2 cellular contexts compared by ENCODE assay signal in the genomic region with DNA sequence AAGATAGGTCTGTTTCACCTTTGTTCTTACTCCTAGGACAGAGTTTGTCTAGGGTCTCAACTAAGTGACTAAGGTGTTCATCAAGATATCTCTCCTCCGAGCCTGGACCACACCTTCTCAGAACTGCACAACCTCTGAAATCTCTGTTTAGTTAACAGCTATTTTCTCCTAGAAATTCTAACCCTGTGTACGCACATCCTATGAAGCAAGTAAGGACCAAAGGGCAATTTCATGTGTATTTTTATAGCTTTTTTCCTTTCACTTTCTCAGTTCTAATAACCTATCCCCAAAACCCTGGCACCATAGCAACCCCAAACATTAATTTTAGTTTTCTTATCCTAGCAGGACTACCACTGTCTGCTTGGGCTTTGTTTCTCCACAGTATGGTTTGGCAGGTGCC.
A peak's percentile ranks its signal among the peaks of the same experiment; 100 is the strongest.
TF ChIP-seq lines count a peak whose summit lies in the region.

No MANE protein-coding gene starts in this region.

TF ChIP-seq in HepG2, 621 proteins besides CTCF, POLR2A, EP300 and RAD21 (continues in another document):
- TF ChIP-seq, protein P1, sequence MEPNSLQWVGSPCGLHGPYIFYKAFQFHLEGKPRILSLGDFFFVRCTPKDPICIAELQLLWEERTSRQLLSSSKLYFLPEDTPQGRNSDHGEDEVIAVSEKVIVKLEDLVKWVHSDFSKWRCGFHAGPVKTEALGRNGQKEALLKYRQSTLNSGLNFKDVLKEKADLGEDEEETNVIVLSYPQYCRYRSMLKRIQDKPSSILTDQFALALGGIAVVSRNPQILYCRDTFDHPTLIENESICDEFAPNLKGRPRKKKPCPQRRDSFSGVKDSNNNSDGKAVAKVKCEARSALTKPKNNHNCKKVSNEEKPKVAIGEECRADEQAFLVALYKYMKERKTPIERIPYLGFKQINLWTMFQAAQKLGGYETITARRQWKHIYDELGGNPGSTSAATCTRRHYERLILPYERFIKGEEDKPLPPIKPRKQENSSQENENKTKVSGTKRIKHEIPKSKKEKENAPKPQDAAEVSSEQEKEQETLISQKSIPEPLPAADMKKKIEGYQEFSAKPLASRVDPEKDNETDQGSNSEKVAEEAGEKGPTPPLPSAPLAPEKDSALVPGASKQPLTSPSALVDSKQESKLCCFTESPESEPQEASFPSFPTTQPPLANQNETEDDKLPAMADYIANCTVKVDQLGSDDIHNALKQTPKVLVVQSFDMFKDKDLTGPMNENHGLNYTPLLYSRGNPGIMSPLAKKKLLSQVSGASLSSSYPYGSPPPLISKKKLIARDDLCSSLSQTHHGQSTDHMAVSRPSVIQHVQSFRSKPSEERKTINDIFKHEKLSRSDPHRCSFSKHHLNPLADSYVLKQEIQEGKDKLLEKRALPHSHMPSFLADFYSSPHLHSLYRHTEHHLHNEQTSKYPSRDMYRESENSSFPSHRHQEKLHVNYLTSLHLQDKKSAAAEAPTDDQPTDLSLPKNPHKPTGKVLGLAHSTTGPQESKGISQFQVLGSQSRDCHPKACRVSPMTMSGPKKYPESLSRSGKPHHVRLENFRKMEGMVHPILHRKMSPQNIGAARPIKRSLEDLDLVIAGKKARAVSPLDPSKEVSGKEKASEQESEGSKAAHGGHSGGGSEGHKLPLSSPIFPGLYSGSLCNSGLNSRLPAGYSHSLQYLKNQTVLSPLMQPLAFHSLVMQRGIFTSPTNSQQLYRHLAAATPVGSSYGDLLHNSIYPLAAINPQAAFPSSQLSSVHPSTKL (CRISPR knock-in tag; IDR thresholded peaks at IDR 0.05), result peak; percentile 59
- TF ChIP-seq, protein P2, sequence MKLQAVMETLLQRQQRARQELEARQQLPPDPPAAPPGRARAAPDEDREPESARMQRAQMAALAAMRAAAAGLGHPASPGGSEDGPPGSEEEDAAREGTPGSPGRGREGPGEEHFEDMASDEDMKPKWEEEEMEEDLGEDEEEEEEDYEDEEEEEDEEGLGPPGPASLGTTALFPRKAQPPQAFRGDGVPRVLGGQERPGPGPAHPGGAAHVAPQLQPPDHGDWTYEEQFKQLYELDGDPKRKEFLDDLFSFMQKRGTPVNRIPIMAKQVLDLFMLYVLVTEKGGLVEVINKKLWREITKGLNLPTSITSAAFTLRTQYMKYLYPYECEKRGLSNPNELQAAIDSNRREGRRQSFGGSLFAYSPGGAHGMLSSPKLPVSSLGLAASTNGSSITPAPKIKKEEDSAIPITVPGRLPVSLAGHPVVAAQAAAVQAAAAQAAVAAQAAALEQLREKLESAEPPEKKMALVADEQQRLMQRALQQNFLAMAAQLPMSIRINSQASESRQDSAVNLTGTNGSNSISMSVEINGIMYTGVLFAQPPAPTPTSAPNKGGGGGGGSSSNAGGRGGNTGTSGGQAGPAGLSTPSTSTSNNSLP (IDR thresholded peaks at IDR 0.05; ENCODE audit: low read depth, low read length), result peak; percentile 55; the same call in 1 of the 2 replicates
- TF ChIP-seq FOXA1 (IDR thresholded peaks at IDR 0.05) (no peak), FOXA1 (CRISPR knock-in tag; IDR thresholded peaks at IDR 0.05) (0 out of 2 replicates have a peak, but pooled peaks have one; percentile 17), ZFP36L2 (CRISPR knock-in tag; IDR thresholded peaks at IDR 0.05) (no peak), HNF4A (CRISPR knock-in tag; IDR thresholded peaks at IDR 0.05) (peak; percentile 65; the same call in 1 of the 2 replicates), MAFF (IDR thresholded peaks at IDR 0.05; ENCODE audit: low read depth, low read length) (no peak), BCL6 (CRISPR knock-in tag; IDR thresholded peaks at IDR 0.05) (peak; percentile 55; the same call in 1 of the 2 replicates), ZKSCAN5 (CRISPR knock-in tag; IDR thresholded peaks at IDR 0.05) (no peak), FOXO1 (CRISPR knock-in tag; IDR thresholded peaks at IDR 0.05) (no peak), FOXA3 (CRISPR knock-in tag; IDR thresholded peaks at IDR 0.05) (peak; percentile 52), RCOR2 (CRISPR knock-in tag; IDR thresholded peaks at IDR 0.05) (0 out of 2 replicates have a peak, but pooled peaks have one; percentile 27), RFX1 (IDR thresholded peaks at IDR 0.05) (peak; percentile 29; the same call in 1 of the 2 replicates), CBFB (CRISPR knock-in tag; IDR thresholded peaks at IDR 0.05) (no peak), POGZ (CRISPR knock-in tag; IDR thresholded peaks at IDR 0.05) (0 out of 2 replicates have a peak, but pooled peaks have one; percentile 25), HNRNPUL1 (IDR thresholded peaks at IDR 0.05; ENCODE audit: low read depth, low read length) (no peak), ZFP90 (CRISPR knock-in tag; IDR thresholded peaks at IDR 0.05; ENCODE audit: borderline replicate concordance) (no peak), STAG1 (CRISPR knock-in tag; IDR thresholded peaks at IDR 0.05) (no peak), BORCS8-MEF2B (CRISPR knock-in tag; IDR thresholded peaks at IDR 0.05) (no peak), ZNF569 (CRISPR knock-in tag; IDR thresholded peaks at IDR 0.05; ENCODE audit: borderline replicate concordance) (no peak)
- TF ChIP-seq, protein P3, sequence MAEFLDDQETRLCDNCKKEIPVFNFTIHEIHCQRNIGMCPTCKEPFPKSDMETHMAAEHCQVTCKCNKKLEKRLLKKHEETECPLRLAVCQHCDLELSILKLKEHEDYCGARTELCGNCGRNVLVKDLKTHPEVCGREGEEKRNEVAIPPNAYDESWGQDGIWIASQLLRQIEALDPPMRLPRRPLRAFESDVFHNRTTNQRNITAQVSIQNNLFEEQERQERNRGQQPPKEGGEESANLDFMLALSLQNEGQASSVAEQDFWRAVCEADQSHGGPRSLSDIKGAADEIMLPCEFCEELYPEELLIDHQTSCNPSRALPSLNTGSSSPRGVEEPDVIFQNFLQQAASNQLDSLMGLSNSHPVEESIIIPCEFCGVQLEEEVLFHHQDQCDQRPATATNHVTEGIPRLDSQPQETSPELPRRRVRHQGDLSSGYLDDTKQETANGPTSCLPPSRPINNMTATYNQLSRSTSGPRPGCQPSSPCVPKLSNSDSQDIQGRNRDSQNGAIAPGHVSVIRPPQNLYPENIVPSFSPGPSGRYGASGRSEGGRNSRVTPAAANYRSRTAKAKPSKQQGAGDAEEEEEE (CRISPR knock-in tag; IDR thresholded peaks at IDR 0.05; ENCODE audit: borderline replicate concordance), result no peak
- TF ChIP-seq, protein P4, sequence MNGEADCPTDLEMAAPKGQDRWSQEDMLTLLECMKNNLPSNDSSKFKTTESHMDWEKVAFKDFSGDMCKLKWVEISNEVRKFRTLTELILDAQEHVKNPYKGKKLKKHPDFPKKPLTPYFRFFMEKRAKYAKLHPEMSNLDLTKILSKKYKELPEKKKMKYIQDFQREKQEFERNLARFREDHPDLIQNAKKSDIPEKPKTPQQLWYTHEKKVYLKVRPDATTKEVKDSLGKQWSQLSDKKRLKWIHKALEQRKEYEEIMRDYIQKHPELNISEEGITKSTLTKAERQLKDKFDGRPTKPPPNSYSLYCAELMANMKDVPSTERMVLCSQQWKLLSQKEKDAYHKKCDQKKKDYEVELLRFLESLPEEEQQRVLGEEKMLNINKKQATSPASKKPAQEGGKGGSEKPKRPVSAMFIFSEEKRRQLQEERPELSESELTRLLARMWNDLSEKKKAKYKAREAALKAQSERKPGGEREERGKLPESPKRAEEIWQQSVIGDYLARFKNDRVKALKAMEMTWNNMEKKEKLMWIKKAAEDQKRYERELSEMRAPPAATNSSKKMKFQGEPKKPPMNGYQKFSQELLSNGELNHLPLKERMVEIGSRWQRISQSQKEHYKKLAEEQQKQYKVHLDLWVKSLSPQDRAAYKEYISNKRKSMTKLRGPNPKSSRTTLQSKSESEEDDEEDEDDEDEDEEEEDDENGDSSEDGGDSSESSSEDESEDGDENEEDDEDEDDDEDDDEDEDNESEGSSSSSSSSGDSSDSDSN (CRISPR knock-in tag; IDR thresholded peaks at IDR 0.05), result no peak

TF ChIP-seq in GM23338, 12 proteins besides CTCF, POLR2A, EP300 and RAD21:
- TF ChIP-seq POLR2AphosphoS5 (IDR thresholded peaks at IDR 0.05; ENCODE audit: low read depth) (no peak), NANOG (IDR thresholded peaks at IDR 0.05; ENCODE audit: borderline replicate concordance) (no peak), EZH2phosphoT487 (IDR thresholded peaks at IDR 0.05; ENCODE audit: unreplicated experiment) (no peak), ZNF114 (CRISPR knock-in tag; IDR thresholded peaks at IDR 0.05) (no peak), ZNF331 (CRISPR knock-in tag; IDR thresholded peaks at IDR 0.05; ENCODE audit: low read depth) (no peak), STAT1 (IDR thresholded peaks at IDR 0.05; ENCODE audit: unreplicated experiment) (no peak), EZH2 (IDR thresholded peaks at IDR 0.05; ENCODE audit: low read depth, unreplicated experiment) (no peak), CREB1 (CRISPR knock-in tag; IDR thresholded peaks at IDR 0.05; ENCODE audit: low read depth) (no peak), JUNB (IDR thresholded peaks at IDR 0.05; ENCODE audit: unreplicated experiment) (no peak)
- TF ChIP-seq, protein P5, sequence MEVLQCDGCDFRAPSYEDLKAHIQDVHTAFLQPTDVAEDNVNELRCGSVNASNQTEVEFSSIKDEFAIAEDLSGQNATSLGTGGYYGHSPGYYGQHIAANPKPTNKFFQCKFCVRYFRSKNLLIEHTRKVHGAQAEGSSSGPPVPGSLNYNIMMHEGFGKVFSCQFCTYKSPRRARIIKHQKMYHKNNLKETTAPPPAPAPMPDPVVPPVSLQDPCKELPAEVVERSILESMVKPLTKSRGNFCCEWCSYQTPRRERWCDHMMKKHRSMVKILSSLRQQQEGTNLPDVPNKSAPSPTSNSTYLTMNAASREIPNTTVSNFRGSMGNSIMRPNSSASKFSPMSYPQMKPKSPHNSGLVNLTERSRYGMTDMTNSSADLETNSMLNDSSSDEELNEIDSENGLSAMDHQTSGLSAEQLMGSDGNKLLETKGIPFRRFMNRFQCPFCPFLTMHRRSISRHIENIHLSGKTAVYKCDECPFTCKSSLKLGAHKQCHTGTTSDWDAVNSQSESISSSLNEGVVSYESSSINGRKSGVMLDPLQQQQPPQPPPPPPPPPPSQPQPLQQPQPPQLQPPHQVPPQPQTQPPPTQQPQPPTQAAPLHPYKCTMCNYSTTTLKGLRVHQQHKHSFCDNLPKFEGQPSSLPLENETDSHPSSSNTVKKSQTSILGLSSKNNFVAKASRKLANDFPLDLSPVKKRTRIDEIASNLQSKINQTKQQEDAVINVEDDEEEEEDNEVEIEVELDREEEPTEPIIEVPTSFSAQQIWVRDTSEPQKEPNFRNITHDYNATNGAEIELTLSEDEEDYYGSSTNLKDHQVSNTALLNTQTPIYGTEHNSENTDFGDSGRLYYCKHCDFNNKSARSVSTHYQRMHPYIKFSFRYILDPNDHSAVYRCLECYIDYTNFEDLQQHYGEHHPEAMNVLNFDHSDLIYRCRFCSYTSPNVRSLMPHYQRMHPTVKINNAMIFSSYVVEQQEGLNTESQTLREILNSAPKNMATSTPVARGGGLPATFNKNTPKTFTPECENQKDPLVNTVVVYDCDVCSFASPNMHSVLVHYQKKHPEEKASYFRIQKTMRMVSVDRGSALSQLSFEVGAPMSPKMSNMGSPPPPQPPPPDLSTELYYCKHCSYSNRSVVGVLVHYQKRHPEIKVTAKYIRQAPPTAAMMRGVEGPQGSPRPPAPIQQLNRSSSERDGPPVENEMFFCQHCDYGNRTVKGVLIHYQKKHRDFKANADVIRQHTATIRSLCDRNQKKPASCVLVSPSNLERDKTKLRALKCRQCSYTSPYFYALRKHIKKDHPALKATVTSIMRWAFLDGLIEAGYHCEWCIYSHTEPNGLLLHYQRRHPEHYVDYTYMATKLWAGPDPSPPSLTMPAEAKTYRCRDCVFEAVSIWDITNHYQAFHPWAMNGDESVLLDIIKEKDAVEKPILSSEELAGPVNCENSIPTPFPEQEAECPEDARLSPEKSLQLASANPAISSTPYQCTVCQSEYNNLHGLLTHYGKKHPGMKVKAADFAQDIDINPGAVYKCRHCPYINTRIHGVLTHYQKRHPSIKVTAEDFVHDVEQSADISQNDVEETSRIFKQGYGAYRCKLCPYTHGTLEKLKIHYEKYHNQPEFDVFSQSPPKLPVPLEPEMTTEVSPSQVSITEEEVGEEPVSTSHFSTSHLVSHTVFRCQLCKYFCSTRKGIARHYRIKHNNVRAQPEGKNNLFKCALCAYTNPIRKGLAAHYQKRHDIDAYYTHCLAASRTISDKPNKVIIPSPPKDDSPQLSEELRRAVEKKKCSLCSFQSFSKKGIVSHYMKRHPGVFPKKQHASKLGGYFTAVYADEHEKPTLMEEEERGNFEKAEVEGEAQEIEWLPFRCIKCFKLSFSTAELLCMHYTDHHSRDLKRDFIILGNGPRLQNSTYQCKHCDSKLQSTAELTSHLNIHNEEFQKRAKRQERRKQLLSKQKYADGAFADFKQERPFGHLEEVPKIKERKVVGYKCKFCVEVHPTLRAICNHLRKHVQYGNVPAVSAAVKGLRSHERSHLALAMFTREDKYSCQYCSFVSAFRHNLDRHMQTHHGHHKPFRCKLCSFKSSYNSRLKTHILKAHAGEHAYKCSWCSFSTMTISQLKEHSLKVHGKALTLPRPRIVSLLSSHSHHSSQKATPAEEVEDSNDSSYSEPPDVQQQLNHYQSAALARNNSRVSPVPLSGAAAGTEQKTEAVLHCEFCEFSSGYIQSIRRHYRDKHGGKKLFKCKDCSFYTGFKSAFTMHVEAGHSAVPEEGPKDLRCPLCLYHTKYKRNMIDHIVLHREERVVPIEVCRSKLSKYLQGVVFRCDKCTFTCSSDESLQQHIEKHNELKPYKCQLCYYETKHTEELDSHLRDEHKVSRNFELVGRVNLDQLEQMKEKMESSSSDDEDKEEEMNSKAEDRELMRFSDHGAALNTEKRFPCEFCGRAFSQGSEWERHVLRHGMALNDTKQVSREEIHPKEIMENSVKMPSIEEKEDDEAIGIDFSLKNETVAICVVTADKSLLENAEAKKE (CRISPR knock-in tag; IDR thresholded peaks at IDR 0.05), result no peak
- TF ChIP-seq, protein P6, sequence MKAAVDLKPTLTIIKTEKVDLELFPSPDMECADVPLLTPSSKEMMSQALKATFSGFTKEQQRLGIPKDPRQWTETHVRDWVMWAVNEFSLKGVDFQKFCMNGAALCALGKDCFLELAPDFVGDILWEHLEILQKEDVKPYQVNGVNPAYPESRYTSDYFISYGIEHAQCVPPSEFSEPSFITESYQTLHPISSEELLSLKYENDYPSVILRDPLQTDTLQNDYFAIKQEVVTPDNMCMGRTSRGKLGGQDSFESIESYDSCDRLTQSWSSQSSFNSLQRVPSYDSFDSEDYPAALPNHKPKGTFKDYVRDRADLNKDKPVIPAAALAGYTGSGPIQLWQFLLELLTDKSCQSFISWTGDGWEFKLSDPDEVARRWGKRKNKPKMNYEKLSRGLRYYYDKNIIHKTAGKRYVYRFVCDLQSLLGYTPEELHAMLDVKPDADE (IDR thresholded peaks at IDR 0.05), result no peak
- TF ChIP-seq, protein P7, sequence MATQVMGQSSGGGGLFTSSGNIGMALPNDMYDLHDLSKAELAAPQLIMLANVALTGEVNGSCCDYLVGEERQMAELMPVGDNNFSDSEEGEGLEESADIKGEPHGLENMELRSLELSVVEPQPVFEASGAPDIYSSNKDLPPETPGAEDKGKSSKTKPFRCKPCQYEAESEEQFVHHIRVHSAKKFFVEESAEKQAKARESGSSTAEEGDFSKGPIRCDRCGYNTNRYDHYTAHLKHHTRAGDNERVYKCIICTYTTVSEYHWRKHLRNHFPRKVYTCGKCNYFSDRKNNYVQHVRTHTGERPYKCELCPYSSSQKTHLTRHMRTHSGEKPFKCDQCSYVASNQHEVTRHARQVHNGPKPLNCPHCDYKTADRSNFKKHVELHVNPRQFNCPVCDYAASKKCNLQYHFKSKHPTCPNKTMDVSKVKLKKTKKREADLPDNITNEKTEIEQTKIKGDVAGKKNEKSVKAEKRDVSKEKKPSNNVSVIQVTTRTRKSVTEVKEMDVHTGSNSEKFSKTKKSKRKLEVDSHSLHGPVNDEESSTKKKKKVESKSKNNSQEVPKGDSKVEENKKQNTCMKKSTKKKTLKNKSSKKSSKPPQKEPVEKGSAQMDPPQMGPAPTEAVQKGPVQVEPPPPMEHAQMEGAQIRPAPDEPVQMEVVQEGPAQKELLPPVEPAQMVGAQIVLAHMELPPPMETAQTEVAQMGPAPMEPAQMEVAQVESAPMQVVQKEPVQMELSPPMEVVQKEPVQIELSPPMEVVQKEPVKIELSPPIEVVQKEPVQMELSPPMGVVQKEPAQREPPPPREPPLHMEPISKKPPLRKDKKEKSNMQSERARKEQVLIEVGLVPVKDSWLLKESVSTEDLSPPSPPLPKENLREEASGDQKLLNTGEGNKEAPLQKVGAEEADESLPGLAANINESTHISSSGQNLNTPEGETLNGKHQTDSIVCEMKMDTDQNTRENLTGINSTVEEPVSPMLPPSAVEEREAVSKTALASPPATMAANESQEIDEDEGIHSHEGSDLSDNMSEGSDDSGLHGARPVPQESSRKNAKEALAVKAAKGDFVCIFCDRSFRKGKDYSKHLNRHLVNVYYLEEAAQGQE (IDR thresholded peaks at IDR 0.05; ENCODE audit: unreplicated experiment), result no peak
